8 cellular contexts compared by ENCODE assay signal in the genomic region with DNA sequence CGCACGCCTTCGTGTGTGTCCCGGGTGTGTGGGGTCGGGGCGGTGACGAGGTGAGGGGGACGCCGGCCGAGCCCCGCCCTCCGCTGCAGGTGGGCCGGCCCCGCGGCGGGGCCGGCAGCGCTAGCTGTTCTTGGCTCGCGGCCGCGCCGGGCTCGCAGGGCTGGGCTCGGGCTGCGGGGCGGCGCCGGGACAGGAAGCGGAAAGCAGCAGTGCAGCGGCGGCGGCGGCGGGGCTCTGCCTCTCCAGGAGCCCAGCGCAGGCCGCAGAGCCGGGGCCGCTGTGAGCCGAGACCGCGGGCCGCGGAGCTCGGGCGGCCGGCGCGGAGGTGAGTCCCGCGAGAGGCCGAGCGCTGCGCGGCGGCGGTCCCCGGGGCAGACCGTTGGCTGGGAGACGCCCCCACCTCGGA. TPM values are rescaled to one million over a fixed set of nuclear protein-coding genes. Genes with fewer than 3 reads are reported as not detected.
DNase-seq lines count a peak whose midpoint lies in the region; ATAC-seq and TF ChIP-seq lines count a peak whose summit lies in the region.

VANGL1 (plus strand) TSS at position 209 of the 406 bp plus-strand sequence. CDS start 9,444 bp downstream, outside the sequence.

- H3K27ac Mint-ChIP-seq in activated T-helper 1 cell treated with anti-CD3 and anti-CD28 coated beads, Interleukin-12 subunit alpha, Interleukin-12 subunit beta, Interleukin-2, Interleukin-4 antibody, amounts not matched to agents 30 ng/mL and 10 ng/mL and 1 ng/mL, durations not matched to agents 14 hours and 24 hours and 36 hours = peak within 1 kb of the TSS; percentile 60

- H3K27me3 Mint-ChIP-seq in activated T-helper 1 cell treated with anti-CD3 and anti-CD28 coated beads, Interleukin-12 subunit alpha, Interleukin-12 subunit beta, Interleukin-2, Interleukin-4 antibody, amounts not matched to agents 30 ng/mL and 10 ng/mL and 1 ng/mL, durations not matched to agents 14 hours and 24 hours and 36 hours (ENCODE audit: insufficient read depth) = peaks cover 24% of the 10 kb centered on the region

- H3K4me3 Mint-ChIP-seq in activated T-helper 1 cell treated with anti-CD3 and anti-CD28 coated beads, Interleukin-12 subunit alpha, Interleukin-12 subunit beta, Interleukin-2, Interleukin-4 antibody, amounts not matched to agents 30 ng/mL and 10 ng/mL and 1 ng/mL, durations not matched to agents 14 hours and 24 hours and 36 hours = peak within 1 kb of the TSS; percentile 87

- ATAC-seq in GM19351 (IDR thresholded peaks at IDR 0.05; ENCODE audit: unreplicated experiment) (peak; percentile 72), HG03354 (IDR thresholded peaks at IDR 0.05; ENCODE audit: poor library complexity, severe bottlenecking, unreplicated experiment) (peak; percentile 71), omental fat pad (ENCODE audit: low FRiP score) (peak; percentile 70)

- DNase-seq in DMS 273 treated with DMSO at 0.1 percent for 48 hours (lab: John Stamatoyannopoulos, UW) = peak; percentile 37
- peak; percentile 82 for DNase-seq in NCI-H748 (lab: John Stamatoyannopoulos, UW; ENCODE audit: unreplicated experiment)
- DNase-seq in activated T-helper 1 cell treated with anti-CD3 and anti-CD28 coated beads, Interleukin-12 subunit alpha, Interleukin-12 subunit beta, Interleukin-2, Interleukin-4 antibody, amounts not matched to agents 30 ng/mL and 10 ng/mL and 1 ng/mL, durations not matched to agents 14 hours and 24 hours and 36 hours (ENCODE audit: low spot score) = peak; percentile 52
- DNase-seq in foreskin melanocyte = peak; percentile 14
- no peak for DNase-seq in omental fat pad (ENCODE audit: low spot score)
- no peak for DNase-seq in amniotic stem cell (lab: John Stamatoyannopoulos, UW)

- intact Hi-C loops in activated T-helper 1 cell treated with anti-CD3 and anti-CD28 coated beads, Interleukin-12 subunit alpha, Interleukin-12 subunit beta, Interleukin-2, Interleukin-4 antibody, amounts not matched to agents 30 ng/mL and 10 ng/mL and 1 ng/mL, durations not matched to agents 14 hours and 24 hours and 36 hours (cut with micrococcal nuclease) = loop anchor here (2.0 to 10.0 kb wide), 4 partner anchors 65 to 1893 kb away; no protein-coding TSS in a partner anchor

- TF ChIP-seq CTCF in omental fat pad (IDR thresholded peaks at IDR 0.05) = no peak

- H3K36me3 Mint-ChIP-seq in activated T-helper 1 cell treated with anti-CD3 and anti-CD28 coated beads, Interleukin-12 subunit alpha, Interleukin-12 subunit beta, Interleukin-2, Interleukin-4 antibody, amounts not matched to agents 30 ng/mL and 10 ng/mL and 1 ng/mL, durations not matched to agents 14 hours and 24 hours and 36 hours (ENCODE audit: low read depth) = peaks cover 2% of the 10 kb centered on the region

- H3K9me3 Mint-ChIP-seq in activated T-helper 1 cell treated with anti-CD3 and anti-CD28 coated beads, Interleukin-12 subunit alpha, Interleukin-12 subunit beta, Interleukin-2, Interleukin-4 antibody, amounts not matched to agents 30 ng/mL and 10 ng/mL and 1 ng/mL, durations not matched to agents 14 hours and 24 hours and 36 hours = peaks cover 19% of the 10 kb centered on the region

- peaks cover 16% of the 10 kb centered on the region for H3K4me1 Mint-ChIP-seq in activated T-helper 1 cell treated with anti-CD3 and anti-CD28 coated beads, Interleukin-12 subunit alpha, Interleukin-12 subunit beta, Interleukin-2, Interleukin-4 antibody, amounts not matched to agents 30 ng/mL and 10 ng/mL and 1 ng/mL, durations not matched to agents 14 hours and 24 hours and 36 hours (ENCODE audit: low read depth)

RNA-seq across cellular contexts. Expression of gene VANGL1, which starts in this region (rescaled TPM):
- total RNA-seq in activated T-helper 1 cell treated with anti-CD3 and anti-CD28 coated beads, Interleukin-12 subunit alpha, Interleukin-12 subunit beta, Interleukin-2, Interleukin-4 antibody, amounts not matched to agents 30 ng/mL and 10 ng/mL and 1 ng/mL, durations not matched to agents 14 hours and 24 hours and 36 hours = 9.9 TPM in 2 replicates
- 1 to 10 TPM; 4.9 to 9.6 (median 6.5) TPM for total RNA-seq in omental fat pad

Comparison
In these comparisons a context has a peak if more than half of its experiments do, and no peak if none do; other contexts are left out.
1. DNase-seq: peak in DMS 273 treated with DMSO at 0.1 percent for 48 hours (single experiment), NCI-H748 (single experiment), activated T-helper 1 cell treated with anti-CD3 and anti-CD28 coated beads, Interleukin-12 subunit alpha, Interleukin-12 subunit beta, Interleukin-2, Interleukin-4 antibody, amounts not matched to agents 30 ng/mL and 10 ng/mL and 1 ng/mL, durations not matched to agents 14 hours and 24 hours and 36 hours (single experiment) and foreskin melanocyte (single experiment); none in omental fat pad (single experiment) and amniotic stem cell (single experiment).
2. Peak in every context shown above with its lines, with median percentiles within 50 percentile points of each other: ATAC-seq.